Comparison of ENCODE assay signal across 33 cellular contexts in the genomic region with DNA sequence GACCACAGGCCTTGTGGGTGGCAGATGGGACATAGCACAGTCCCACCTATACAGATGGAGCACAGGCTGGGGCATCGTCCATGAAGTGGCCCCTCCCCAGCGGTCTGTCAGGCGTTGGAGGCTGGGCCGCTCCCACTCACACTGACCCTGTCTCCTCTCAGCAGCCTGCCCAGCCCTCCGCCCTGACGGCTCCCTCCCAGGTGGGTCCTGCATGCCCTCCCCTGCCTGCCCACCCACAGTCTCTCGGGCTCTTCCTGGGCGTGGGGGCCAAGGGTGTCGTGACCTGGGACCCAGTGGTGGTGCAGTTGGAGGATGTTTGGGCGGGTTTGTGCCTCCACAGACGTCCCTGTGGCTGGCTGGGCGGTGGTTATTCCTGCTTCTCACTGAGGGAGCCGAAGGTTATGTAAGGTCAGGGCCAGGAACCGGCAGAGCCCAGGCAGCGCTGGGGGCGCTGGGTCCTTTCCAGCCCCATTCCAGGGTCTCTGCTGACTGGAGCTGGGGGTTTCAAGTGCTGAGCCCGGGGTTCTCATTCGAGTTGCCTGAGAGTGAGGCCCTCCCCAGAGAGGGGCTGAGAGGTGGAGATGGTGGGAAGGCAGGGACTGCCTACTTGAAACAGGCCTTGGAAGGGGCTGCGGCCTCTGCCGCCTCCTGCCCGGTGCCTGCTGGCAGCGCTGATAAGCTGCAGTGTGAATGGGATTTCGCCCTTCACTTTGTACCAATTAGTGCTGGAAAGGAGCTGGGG. TPM values are rescaled to one million over a fixed set of nuclear protein-coding genes. Genes with fewer than 3 reads are reported as not detected.
DNase-seq lines count a peak whose midpoint lies in the region; ATAC-seq, FAIRE-seq and TF ChIP-seq lines count a peak whose summit lies in the region.
"Had no signal": no experiment of that assay in that cellular context is flagged by ENCODE, and none has a peak within 500 bp of the region (broad histone marks: within the 10 kb centered on the region; RNA-seq: fewer than 3 reads in every experiment).

No MANE protein-coding gene starts in this region.

- no peak overlapping the region for H3K9ac ChIP-seq in kidney (ENCODE audit: low read length in 2 of 2)

- no peaks in the 10 kb centered on the region for H3K79me2 ChIP-seq in GM23338 (replicated peaks; ENCODE audit: insufficient read depth)
- H3K79me2 ChIP-seq: hepatocyte had no signal

- no peak overlapping the region for H3K4me3 ChIP-seq in GM23338
- H3K4me3 ChIP-seq in kidney (ENCODE audit: low read length in 2 of 2) = no peak overlapping the region
- H3K4me3 ChIP-seq in psoas muscle = no peak overlapping the region
- H3K4me3 ChIP-seq: ascending aorta, cardiac muscle cell, esophagus squamous epithelium, hepatocyte, SK-N-MC had no signal

- H3K4me3 Mint-ChIP-seq in GM23338 = no peak overlapping the region
- H3K4me3 Mint-ChIP-seq: activated naive CD8-positive, alpha-beta T cell; activated T-helper 1 cell treated with anti-CD3 and anti-CD28 coated beads, Interleukin-12 subunit alpha, Interleukin-12 subunit beta, Interleukin-2, Interleukin-4 antibody, amounts not matched to agents 30 ng/mL and 10 ng/mL and 1 ng/mL, durations not matched to agents 14 hours and 24 hours and 36 hours; dendritic cell treated with granulocyte-macrophage colony-stimulating factor and Interleukin-4, amounts not matched to agents 40 ng/mL and 50 ng/mL, for 4 days; naive thymus-derived CD4-positive, alpha-beta T cell; type B pancreatic cell had no signal

- H3K9me2 ChIP-seq in GM23338 (ENCODE audit: insufficient read depth) = no peaks in the 10 kb centered on the region

- no peaks in the 10 kb centered on the region for H3K36me3 ChIP-seq in GM23338 (ENCODE audit: insufficient read depth)
- no peaks in the 10 kb centered on the region for H3K36me3 ChIP-seq in kidney (ENCODE audit: control insufficient read depth in 1 of 2, insufficient read depth in 2 of 2, low read length in 2 of 2)
- H3K36me3 ChIP-seq in psoas muscle (ENCODE audit: insufficient read depth in 1 of 2, low read depth in 1 of 2) = no peaks in the 10 kb centered on the region
- H3K36me3 ChIP-seq: ascending aorta, cardiac muscle cell, esophagus squamous epithelium had no signal

- H3K36me3 Mint-ChIP-seq in GM23338 (ENCODE audit: low read depth) = no peaks in the 10 kb centered on the region
- H3K36me3 Mint-ChIP-seq: activated naive CD8-positive, alpha-beta T cell; naive thymus-derived CD4-positive, alpha-beta T cell; type B pancreatic cell had no signal

- TF ChIP-seq CTCF in GM23338 (conservative IDR thresholded peaks at IDR 0.05; ENCODE audit: low read depth in 2 of 2) (no peak), kidney (IDR thresholded peaks at IDR 0.05; ENCODE audit: borderline replicate concordance, extremely low read depth, insufficient read depth) (no peak), psoas muscle (IDR thresholded peaks at IDR 0.05) (no peak)

- H3F3A ChIP-seq in GM23338 (replicated peaks; ENCODE audit: low read depth) = no peaks in the 10 kb centered on the region

- no peak for FAIRE-seq in kidney (lab: Jason Lieb, UNC)

- H3K4me1 Mint-ChIP-seq in GM23338 = no peaks in the 10 kb centered on the region
- H3K4me1 Mint-ChIP-seq: naive thymus-derived CD4-positive, alpha-beta T cell had no signal

- intact Hi-C loops in kidney (cut with DNase I) (no loop called here), psoas muscle (cut with DNase I) (no loop called here), sciatic nerve (cut with DNase I) (no loop called here)

- no peaks in the 10 kb centered on the region for H3K9me3 ChIP-seq in kidney (ENCODE audit: control insufficient read depth in 1 of 2, low read length in 2 of 2)
- H3K9me3 ChIP-seq in psoas muscle = no peaks in the 10 kb centered on the region
- H3K9me3 ChIP-seq: ascending aorta, esophagus squamous epithelium had no signal

- H3K27ac ChIP-seq in GM23338 (ENCODE audit: low read depth) (no peak overlapping the region), kidney (ENCODE audit: low read depth in 2 of 2, low read length in 2 of 2) (no peak overlapping the region), psoas muscle (no peak overlapping the region)
- H3K27ac ChIP-seq: ascending aorta, cardiac muscle cell, esophagus squamous epithelium, hepatocyte, HL-60, SK-N-MC had no signal

- 47 to 56% (median 50%) methylated on average over 22 to 23 of the region's 23 CpGs for WGBS in psoas muscle, 3 donors

- no peak overlapping the region for H2AFZ ChIP-seq in GM23338
- H2AFZ ChIP-seq: hepatocyte had no signal

- no peak overlapping the region for H3K4me2 ChIP-seq in GM23338
- H3K4me2 ChIP-seq: hepatocyte had no signal

- H3K27ac Mint-ChIP-seq in GM23338 = no peak overlapping the region
- H3K27ac Mint-ChIP-seq: activated naive CD8-positive, alpha-beta T cell; activated T-helper 1 cell treated with anti-CD3 and anti-CD28 coated beads, Interleukin-12 subunit alpha, Interleukin-12 subunit beta, Interleukin-2, Interleukin-4 antibody, amounts not matched to agents 30 ng/mL and 10 ng/mL and 1 ng/mL, durations not matched to agents 14 hours and 24 hours and 36 hours; dendritic cell treated with granulocyte-macrophage colony-stimulating factor and Interleukin-4, amounts not matched to agents 40 ng/mL and 50 ng/mL, for 4 days; naive thymus-derived CD4-positive, alpha-beta T cell; type B pancreatic cell had no signal

- H3K9me3 Mint-ChIP-seq in GM23338 = no peaks in the 10 kb centered on the region
- H3K9me3 Mint-ChIP-seq: activated T-helper 1 cell treated with anti-CD3 and anti-CD28 coated beads, Interleukin-12 subunit alpha, Interleukin-12 subunit beta, Interleukin-2, Interleukin-4 antibody, amounts not matched to agents 30 ng/mL and 10 ng/mL and 1 ng/mL, durations not matched to agents 14 hours and 24 hours and 36 hours; dendritic cell treated with granulocyte-macrophage colony-stimulating factor and Interleukin-4, amounts not matched to agents 40 ng/mL and 50 ng/mL, for 4 days; naive thymus-derived CD4-positive, alpha-beta T cell; type B pancreatic cell had no signal

- no peaks in the 10 kb centered on the region for H3K27me3 Mint-ChIP-seq in GM23338 (ENCODE audit: insufficient read depth, low read depth, poor library complexity)
- H3K27me3 Mint-ChIP-seq: activated naive CD8-positive, alpha-beta T cell; dendritic cell treated with granulocyte-macrophage colony-stimulating factor and Interleukin-4, amounts not matched to agents 40 ng/mL and 50 ng/mL, for 4 days; type B pancreatic cell had no signal

- peak; percentile 31 for ATAC-seq in GM23338
- ATAC-seq in psoas muscle = no peak
- no peak for ATAC-seq in sciatic nerve
- ATAC-seq: left lobe of liver; naive thymus-derived CD4-positive, alpha-beta T cell had no signal

- H3K4me1 ChIP-seq in GM23338 (ENCODE audit: insufficient read depth) (no peaks in the 10 kb centered on the region), kidney (ENCODE audit: control insufficient read depth in 1 of 2, insufficient read depth in 1 of 2, low read depth in 1 of 2, low read length in 2 of 2) (no peaks in the 10 kb centered on the region), psoas muscle (no peaks in the 10 kb centered on the region)
- H3K4me1 ChIP-seq: ascending aorta had no signal

- H3K27me3 ChIP-seq in GM23338 (ENCODE audit: insufficient read depth) = no peaks in the 10 kb centered on the region
- peaks cover 0 to 34% (median 3%) of the 10 kb centered on the region in 3 donors for H3K27me3 ChIP-seq in psoas muscle (ENCODE audit: insufficient read depth in 3 of 3, low read length in 2 of 3)
- H3K27me3 ChIP-seq: ascending aorta, cardiac muscle cell, hepatocyte had no signal

- DNase-seq in GM23338 (ENCODE audit: low spot score) (no peak), NCI-H524 treated with DMSO at 0.1 percent for 48 hours (lab: John Stamatoyannopoulos, UW) (peak; percentile 10), kidney (peak; percentile 65), psoas muscle (peak; percentile 11 to 39), sciatic nerve (ENCODE audit: low spot score) (no peak), NCI-H187 (lab: John Stamatoyannopoulos, UW) (no peak), OCI-M2 (lab: John Stamatoyannopoulos, UW; ENCODE audit: unreplicated experiment) (no peak)
- DNase-seq: activated CD4-positive, alpha-beta T cell treated with anti-CD3 and anti-CD28 coated beads, Interleukin-2, amount 50 U/mL, for 4 hours; activated CD4-positive, CD25-positive, alpha-beta regulatory T cell; esophagus squamous epithelium; foreskin melanocyte; HCEC 1CT; Kasumi-1; MV-4-11; NCI-H1694; NCI-H345; NCI-H774; occipital lobe; RPMI8226 had no signal

- H4K20me1 ChIP-seq in GM23338 (replicated peaks; ENCODE audit: insufficient read depth) = no peaks in the 10 kb centered on the region

TF ChIP-seq in GM23338, 12 proteins besides CTCF, POLR2A, EP300 and RAD21 (continues in another document):
- TF ChIP-seq EZH2phosphoT487 (IDR thresholded peaks at IDR 0.05; ENCODE audit: unreplicated experiment) = no peak

RNA-seq across cellular contexts. Expression of a gene that starts 22.4 kb away (rescaled TPM):
- 0.28 and 0.43 TPM in 2 replicates for total RNA-seq in GM23338 (2014; rRNA removed; shearing (Covaris generic))
- polyA plus RNA-seq in GM23338 (2016; fragmentation: Nextera tagmentation; extraction: Ambion mirVana) (0.59 and 0.79 TPM in 2 replicates), kidney (ENCODE audit: insufficient read depth, low read depth, low replicate concordance) (0.58 TPM), psoas muscle (under 1 TPM in 2 of 3 donors, not detected in 1; 0.08 to 0.09 TPM)
- total RNA-seq in kidney (not detected), psoas muscle (not detected), sciatic nerve (0.22 TPM)
- total RNA-seq: activated T-helper 1 cell treated with anti-CD3 and anti-CD28 coated beads, Interleukin-12 subunit alpha, Interleukin-12 subunit beta, Interleukin-2, Interleukin-4 antibody, amounts not matched to agents 30 ng/mL and 10 ng/mL and 1 ng/mL, durations not matched to agents 14 hours and 24 hours and 36 hours; ascending aorta; cardiac muscle cell; esophagus squamous epithelium; hepatocyte; left lobe of liver; subcutaneous adipose tissue had no signal
- polyA plus RNA-seq: hepatocyte; naive thymus-derived CD4-positive, alpha-beta T cell had no signal

RNA-seq across cellular contexts. Expression of a gene that starts 42.8 kb away (rescaled TPM):
- 88.8 and 95.5 TPM in 2 replicates for total RNA-seq in GM23338 (2014; rRNA removed; shearing (Covaris generic))
- polyA plus RNA-seq in GM23338 (2016; fragmentation: Nextera tagmentation; extraction: Ambion mirVana) = 40.6 and 41.5 TPM in 2 replicates
- 84.3 TPM for total RNA-seq in kidney
- polyA plus RNA-seq in kidney (ENCODE audit: insufficient read depth, low read depth, low replicate concordance) = 40.4 TPM
- total RNA-seq in psoas muscle = 10 to 100 TPM; 19.9 to 42.2 (median 25.5) TPM
- 10 to 100 TPM; 22.3 to 42.0 (median 30.4) TPM for polyA plus RNA-seq in psoas muscle
- total RNA-seq in sciatic nerve = 81.6 TPM

RNA-seq across cellular contexts. Expression of a gene that starts 45.7 kb away (rescaled TPM):
- total RNA-seq in GM23338 (2014; rRNA removed; shearing (Covaris generic)) = 1.9 and 3.9 TPM in 2 replicates
- 2.1 and 2.7 TPM in 2 replicates for polyA plus RNA-seq in GM23338 (2016; fragmentation: Nextera tagmentation; extraction: Ambion mirVana)
- 0.44 TPM for total RNA-seq in kidney
- 0.67 TPM for polyA plus RNA-seq in kidney (ENCODE audit: insufficient read depth, low read depth, low replicate concordance)
- total RNA-seq in psoas muscle = under 1 TPM in 2 of 4 donors, not detected in 2; 0.24 to 0.41 TPM
- polyA plus RNA-seq in psoas muscle = under 1 TPM in 1 of 3 donors, not detected in 2; 0.01 TPM
- 0.80 TPM for total RNA-seq in sciatic nerve
- total RNA-seq: activated T-helper 1 cell treated with anti-CD3 and anti-CD28 coated beads, Interleukin-12 subunit alpha, Interleukin-12 subunit beta, Interleukin-2, Interleukin-4 antibody, amounts not matched to agents 30 ng/mL and 10 ng/mL and 1 ng/mL, durations not matched to agents 14 hours and 24 hours and 36 hours; ascending aorta; Daoy; esophagus squamous epithelium; hepatocyte; naive thymus-derived CD4-positive, alpha-beta T cell; subcutaneous adipose tissue; T-helper 1 cell treated with Interleukin-12 subunit alpha and Interleukin-12 subunit beta and Interleukin-4 antibody, amounts not matched to agents 30 ng/mL and 1 ng/mL, for 36 hours had no signal
- polyA plus RNA-seq: cardiac muscle cell; naive thymus-derived CD4-positive, alpha-beta T cell had no signal

Comparison
In these comparisons a context has a peak if more than half of its experiments do, and no peak if none do; other contexts are left out.
1. DNase-seq: peak in NCI-H524 treated with DMSO at 0.1 percent for 48 hours (single experiment), kidney (single experiment) and psoas muscle (2 of 2); none in GM23338 (single experiment), sciatic nerve (single experiment), NCI-H187 (0 of 2) and OCI-M2 (single experiment).